In the genomic region with DNA sequence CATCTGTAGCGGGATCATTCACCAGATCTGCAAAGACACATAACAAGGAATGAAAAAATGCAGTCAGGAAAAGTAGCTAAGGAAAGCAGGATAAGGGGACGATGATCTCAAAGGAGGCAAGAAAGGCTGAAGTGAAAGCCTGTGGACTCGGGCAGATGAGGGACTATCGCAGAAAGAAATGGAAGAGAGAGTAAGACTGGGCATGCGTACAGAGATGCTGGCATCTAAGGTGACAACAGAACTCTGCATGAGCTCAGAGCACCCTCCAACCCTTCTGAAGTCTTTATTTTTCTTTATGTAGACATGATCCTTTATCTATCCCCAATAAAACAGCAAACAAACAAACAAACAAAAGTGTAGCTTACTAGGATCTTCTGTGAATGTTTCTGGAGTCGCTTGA, we compare ENCODE assay signal across 1 cellular context.
TF ChIP-seq lines count a peak whose summit lies in the region.

No MANE protein-coding gene starts in this region.

TF ChIP-seq in K562, 482 proteins besides CTCF, POLR2A, EP300 and RAD21:
- TF ChIP-seq PTBP1 (IDR thresholded peaks at IDR 0.05; ENCODE audit: low read depth, low read length) (no peak), ZNF239 (CRISPR knock-in tag; IDR thresholded peaks at IDR 0.05) (no peak), L3MBTL2 (IDR thresholded peaks at IDR 0.05) (no peak), NRF1 (conservative IDR thresholded peaks at IDR 0.05 in 1 of 2, IDR thresholded peaks at IDR 0.05 in 1 of 2) (peak; percentile 55 to 70), E2F3 (CRISPR knock-in tag; IDR thresholded peaks at IDR 0.05) (no peak), ZNF3 (CRISPR knock-in tag; IDR thresholded peaks at IDR 0.05) (no peak), RBM39 (optimal IDR thresholded peaks at IDR 0.05; ENCODE audit: low read depth, low read length) (no peak)
- TF ChIP-seq, protein P1, sequence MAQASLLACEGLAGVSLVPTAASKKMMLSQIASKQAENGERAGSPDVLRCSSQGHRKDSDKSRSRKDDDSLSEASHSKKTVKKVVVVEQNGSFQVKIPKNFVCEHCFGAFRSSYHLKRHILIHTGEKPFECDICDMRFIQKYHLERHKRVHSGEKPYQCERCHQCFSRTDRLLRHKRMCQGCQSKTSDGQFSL (CRISPR knock-in tag; IDR thresholded peaks at IDR 0.05): no peak
- TF ChIP-seq, protein P1 (tag; IDR thresholded peaks at IDR 0.05): no peak
TF ChIP-seq in K562: peak in this region for 1.
